Comparison of ENCODE assay signal across 8 cellular contexts in the genomic region with DNA sequence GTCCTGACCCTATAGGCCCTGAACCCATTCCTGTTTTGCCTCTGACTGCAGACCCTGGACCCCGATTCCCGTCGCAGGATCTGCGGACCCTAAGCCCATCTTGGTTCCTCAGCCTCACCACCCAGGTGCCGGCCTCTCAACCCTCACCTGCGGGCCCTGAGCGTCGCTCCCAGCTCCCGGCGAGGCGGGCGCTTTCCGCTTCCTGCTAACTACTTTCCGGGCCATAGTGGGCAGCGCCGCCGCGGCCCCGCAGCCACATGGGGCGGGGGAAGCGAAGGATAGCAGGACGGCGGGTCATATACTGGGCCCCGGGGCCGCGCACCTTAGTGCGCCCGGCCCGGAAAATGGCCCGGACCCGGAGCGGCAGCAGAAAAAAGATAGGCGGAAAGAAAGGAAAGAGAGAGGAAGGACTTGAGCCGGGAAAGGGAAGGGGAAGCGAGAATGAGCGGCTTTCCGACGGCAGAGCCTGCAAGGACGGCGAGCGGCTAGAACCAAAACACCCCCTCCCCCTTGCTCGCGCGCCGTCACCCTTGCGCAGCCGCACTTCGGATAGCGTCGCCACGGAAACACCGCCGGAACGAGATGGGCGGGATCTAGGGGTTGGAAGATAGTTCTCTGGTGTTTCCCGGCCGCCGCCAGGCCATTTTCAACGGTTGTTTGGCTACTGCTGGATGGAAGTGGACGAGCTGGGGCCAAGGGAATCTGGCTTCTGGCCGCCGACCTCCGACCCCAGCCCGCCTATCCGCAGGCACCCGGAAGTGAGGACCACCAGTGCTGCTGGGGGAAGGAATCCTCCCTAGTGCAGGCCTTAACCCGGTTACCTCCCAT. TPM values are rescaled to one million over a fixed set of nuclear protein-coding genes. Genes with fewer than 3 reads are reported as not detected.
A peak's percentile ranks its signal among the peaks of the same experiment; 100 is the strongest.
DNase-seq lines count a peak whose midpoint lies in the region; ATAC-seq, FAIRE-seq and TF ChIP-seq lines count a peak whose summit lies in the region.

A gene (minus strand): TSS at position 492 of the 828 bp plus-strand sequence. CDS start 267 bp downstream, at position 225.

- DNase-seq in A549 (ENCODE audit: low read depth in 1 of 2, low spot score in 1 of 2): peak; percentile 91 to 93
- DNase-seq in NCI-H2107 treated with DMSO at 0.1 percent for 48 hours (lab: John Stamatoyannopoulos, UW; ENCODE audit: unreplicated experiment): peak; percentile 88
- DNase-seq in T47D (ENCODE audit: low read depth in 1 of 2, low spot score in 1 of 2): peak; percentile 78 to 89

- 1% methylated on average over 57 of the region's 67 CpGs for WGBS in A549 (ENCODE audit: missing lambda C conversion rate)

- TF ChIP-seq CTCF in A549 (IDR thresholded peaks at IDR 0.05): no peak
- 0 out of 2 replicates have a peak, but pooled peaks have one; percentile 8 for TF ChIP-seq CTCF in VCaP (conservative IDR thresholded peaks at IDR 0.05)

- no peak for TF ChIP-seq EP300 in A549 (IDR thresholded peaks at IDR 0.05)

- FAIRE-seq in A549 (lab: Jason Lieb, UNC): peak; percentile 51

- H3K4me3 ChIP-seq in A549 (peak within 1 kb of the TSS; percentile 69), iPS-18a (ENCODE audit: low read length) (peak within 1 kb of the TSS; percentile 90), skeletal muscle satellite cell (ENCODE audit: low read length) (peak within 1 kb of the TSS; percentile 84)

- H3K9ac ChIP-seq in iPS-18a (ENCODE audit: low read length): peak within 1 kb of the TSS; percentile 82
- H3K9ac ChIP-seq in skeletal muscle satellite cell (ENCODE audit: low read depth, low read length): peak within 1 kb of the TSS; percentile 95

- H3K27me3 ChIP-seq in iPS-18a (ENCODE audit: control insufficient read depth, insufficient read depth, low read length) (no peaks in the 10 kb centered on the region), skeletal muscle satellite cell (ENCODE audit: control insufficient read depth, insufficient read depth, low read length) (no peaks in the 10 kb centered on the region)

- H3K36me3 ChIP-seq in iPS-18a (ENCODE audit: control insufficient read depth, low read depth, low read length) (peaks cover 20% of the 10 kb centered on the region), skeletal muscle satellite cell (ENCODE audit: insufficient read depth, low read length) (peaks cover 32% of the 10 kb centered on the region)

- peaks cover 27% of the 10 kb centered on the region for H3K4me1 ChIP-seq in A549
- H3K4me1 ChIP-seq in iPS-18a (ENCODE audit: control insufficient read depth, low read depth, low read length): peaks cover 6% of the 10 kb centered on the region
- peaks cover 21% of the 10 kb centered on the region for H3K4me1 ChIP-seq in skeletal muscle satellite cell (ENCODE audit: control insufficient read depth, insufficient read depth, low read length)

- no peak for TF ChIP-seq RAD21 in A549 (conservative IDR thresholded peaks at IDR 0.05 in 1 of 2, IDR thresholded peaks at IDR 0.05 in 1 of 2)

- in situ Hi-C loops in T47D (cut with HindIII; ENCODE audit: low pct_unique_long_range_greater_than_20kb, low sequenced_read_pairs): no loop called here

- POLR2A ChIA-PET in A549 (lab: Yijun Ruan, JAX): interaction anchor here (0.5 to 1.3 kb wide), 4 partner anchors 35 to 127 kb away, joined by 3 to 8 read pairs (median 3); a partner anchor contains a TSS

- CTCF ChIA-PET in A549 (lab: Yijun Ruan, JAX): interaction anchor here (0.6 to 3.3 kb wide), 8 partner anchors 7 to 456 kb away, joined by 3 to 18 read pairs (median 4); a partner anchor contains a TSS

- H3K27ac ChIP-seq in A549: peak within 1 kb of the TSS; percentile 88 to 89
- H3K27ac ChIP-seq in VCaP: peak within 1 kb of the TSS; percentile 97
- peak within 1 kb of the TSS; percentile 85 for H3K27ac ChIP-seq in iPS-18a (ENCODE audit: low read length)

- TF ChIP-seq POLR2A in A549 (IDR thresholded peaks at IDR 0.05; ENCODE audit: low read length) (peak; percentile 51), GM18526 (IDR thresholded peaks at IDR 0.05; ENCODE audit: extremely low read depth, insufficient read length) (peak; percentile 73)

- H3K9me3 ChIP-seq in A549 (no peaks in the 10 kb centered on the region), iPS-18a (ENCODE audit: control insufficient read depth, low read depth, low read length) (no peaks in the 10 kb centered on the region), skeletal muscle satellite cell (replicated peaks; ENCODE audit: low read length) (no peaks in the 10 kb centered on the region)

- H3K4me2 ChIP-seq in A549 (peak within 1 kb of the TSS; percentile 93), skeletal muscle satellite cell (ENCODE audit: low read length) (peak within 1 kb of the TSS; percentile 96)

- ATAC-seq in A549: peak; percentile 95 to 96
- peak; percentile 73 for ATAC-seq in HG03064 (IDR thresholded peaks at IDR 0.05; ENCODE audit: low read depth, unreplicated experiment)

TF ChIP-seq in A549, 52 proteins besides CTCF, POLR2A, EP300 and RAD21:
- TF ChIP-seq, protein P1, sequence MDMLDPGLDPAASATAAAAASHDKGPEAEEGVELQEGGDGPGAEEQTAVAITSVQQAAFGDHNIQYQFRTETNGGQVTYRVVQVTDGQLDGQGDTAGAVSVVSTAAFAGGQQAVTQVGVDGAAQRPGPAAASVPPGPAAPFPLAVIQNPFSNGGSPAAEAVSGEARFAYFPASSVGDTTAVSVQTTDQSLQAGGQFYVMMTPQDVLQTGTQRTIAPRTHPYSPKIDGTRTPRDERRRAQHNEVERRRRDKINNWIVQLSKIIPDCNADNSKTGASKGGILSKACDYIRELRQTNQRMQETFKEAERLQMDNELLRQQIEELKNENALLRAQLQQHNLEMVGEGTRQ (IDR thresholded peaks at IDR 0.05): no peak
- TF ChIP-seq PHF8 (IDR thresholded peaks at IDR 0.05; ENCODE audit: borderline replicate concordance, low read depth) (peak; percentile 50; the same call in 1 of the 2 replicates), TFCP2L1 (CRISPR knock-in tag; IDR thresholded peaks at IDR 0.05) (0 out of 2 replicates have a peak, but pooled peaks have one; percentile 60), JUN (IDR thresholded peaks at IDR 0.05) (peak; percentile 44 to 79; a peak in 3 of 5 replicates), FOSB (CRISPR knock-in tag; IDR thresholded peaks at IDR 0.05) (no peak), FOSL2 (IDR thresholded peaks at IDR 0.05) (no peak), FOSL2 (CRISPR knock-in tag; IDR thresholded peaks at IDR 0.05) (no peak; the same call in 1 of the 2 replicates), HOXA7 (CRISPR knock-in tag; IDR thresholded peaks at IDR 0.05) (no peak), HOXB13 (CRISPR knock-in tag; IDR thresholded peaks at IDR 0.05; ENCODE audit: low read depth) (no peak), POLR2AphosphoS2 (conservative IDR thresholded peaks at IDR 0.05; ENCODE audit: low read length) (no peak), NFE2L2 (conservative IDR thresholded peaks at IDR 0.05; ENCODE audit: low read length) (no peak), HEYL (CRISPR knock-in tag; IDR thresholded peaks at IDR 0.05) (no peak)
- TF ChIP-seq, protein P2, sequence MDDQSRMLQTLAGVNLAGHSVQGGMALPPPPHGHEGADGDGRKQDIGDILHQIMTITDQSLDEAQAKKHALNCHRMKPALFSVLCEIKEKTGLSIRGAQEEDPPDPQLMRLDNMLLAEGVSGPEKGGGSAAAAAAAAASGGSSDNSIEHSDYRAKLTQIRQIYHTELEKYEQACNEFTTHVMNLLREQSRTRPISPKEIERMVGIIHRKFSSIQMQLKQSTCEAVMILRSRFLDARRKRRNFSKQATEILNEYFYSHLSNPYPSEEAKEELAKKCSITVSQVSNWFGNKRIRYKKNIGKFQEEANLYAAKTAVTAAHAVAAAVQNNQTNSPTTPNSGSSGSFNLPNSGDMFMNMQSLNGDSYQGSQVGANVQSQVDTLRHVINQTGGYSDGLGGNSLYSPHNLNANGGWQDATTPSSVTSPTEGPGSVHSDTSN (IDR thresholded peaks at IDR 0.05): no peak
- TF ChIP-seq, protein P3, sequence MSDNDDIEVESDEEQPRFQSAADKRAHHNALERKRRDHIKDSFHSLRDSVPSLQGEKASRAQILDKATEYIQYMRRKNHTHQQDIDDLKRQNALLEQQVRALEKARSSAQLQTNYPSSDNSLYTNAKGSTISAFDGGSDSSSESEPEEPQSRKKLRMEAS (IDR thresholded peaks at IDR 0.05): peak; percentile 74
- TF ChIP-seq, protein P4, sequence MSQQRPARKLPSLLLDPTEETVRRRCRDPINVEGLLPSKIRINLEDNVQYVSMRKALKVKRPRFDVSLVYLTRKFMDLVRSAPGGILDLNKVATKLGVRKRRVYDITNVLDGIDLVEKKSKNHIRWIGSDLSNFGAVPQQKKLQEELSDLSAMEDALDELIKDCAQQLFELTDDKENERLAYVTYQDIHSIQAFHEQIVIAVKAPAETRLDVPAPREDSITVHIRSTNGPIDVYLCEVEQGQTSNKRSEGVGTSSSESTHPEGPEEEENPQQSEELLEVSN (IDR thresholded peaks at IDR 0.05; ENCODE audit: borderline replicate concordance, low read depth): peak; percentile 60
- TF ChIP-seq, protein P5, sequence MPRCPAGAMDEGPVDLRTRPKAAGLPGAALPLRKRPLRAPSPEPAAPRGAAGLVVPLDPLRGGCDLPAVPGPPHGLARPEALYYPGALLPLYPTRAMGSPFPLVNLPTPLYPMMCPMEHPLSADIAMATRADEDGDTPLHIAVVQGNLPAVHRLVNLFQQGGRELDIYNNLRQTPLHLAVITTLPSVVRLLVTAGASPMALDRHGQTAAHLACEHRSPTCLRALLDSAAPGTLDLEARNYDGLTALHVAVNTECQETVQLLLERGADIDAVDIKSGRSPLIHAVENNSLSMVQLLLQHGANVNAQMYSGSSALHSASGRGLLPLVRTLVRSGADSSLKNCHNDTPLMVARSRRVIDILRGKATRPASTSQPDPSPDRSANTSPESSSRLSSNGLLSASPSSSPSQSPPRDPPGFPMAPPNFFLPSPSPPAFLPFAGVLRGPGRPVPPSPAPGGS (IDR thresholded peaks at IDR 0.05): peak; percentile 74; the same call in 2 of the 3 replicates

RNA-seq across cellular contexts. Expression of the gene that starts here (rescaled TPM):
- polyA plus RNA-seq in A549 (2011; rRNA removed): 56.5 and 73.6 TPM in 2 replicates
- 18.9 and 26.1 TPM in 2 replicates for polyA plus RNA-seq in A549 (2012; cell fraction: cytosol; rRNA removed)
- 8.9 and 18.9 TPM in 2 replicates for polyA plus RNA-seq in A549 (2012; cell fraction: nucleus; rRNA removed)
- 24.8 to 28.5 TPM (median 26.7 TPM) in 3 replicates for polyA plus RNA-seq in A549 (2017; fragmentation: RNase III; extraction: RNeasy Plus Mini Kit Qiagen cat#74134 plus additional on column Dnase treatment)
- 70.0 and 85.1 TPM in 2 replicates for polyA minus RNA-seq in A549 (2011; rRNA and poly(A)+ RNA removed)
- 12.7 and 16.4 TPM in 2 replicates for total RNA-seq in skeletal muscle satellite cell (2012; rRNA removed)

Comparison
In these comparisons a context has a peak if more than half of its experiments do, and no peak if none do; other contexts are left out.
1. Peak in every context shown above with its lines: DNase-seq, ATAC-seq, H3K4me3 ChIP-seq and H3K27ac ChIP-seq.